Comparison of ENCODE assay signal across 31 cellular contexts in genomic region chr11:6755953-6756347, GRCh38. TPM values are rescaled to one million over a fixed set of nuclear protein-coding genes. Genes with fewer than 3 reads are reported as not detected.
"Had no signal": no experiment of that assay in that cellular context is flagged by ENCODE, and none has a peak within 500 bp of the region (broad histone marks: within the 10 kb centered on the region; RNA-seq: fewer than 3 reads in every experiment).

No MANE protein-coding gene starts in this region.

- H3K36me3 Mint-ChIP-seq: activated CD8-positive, alpha-beta memory T cell treated with anti-CD3 and anti-CD28 coated beads, Interleukin-2, amount 10 ng/mL, durations not matched to agents 7 days and 5 days; activated naive CD8-positive, alpha-beta T cell treated with anti-CD3 and anti-CD28 coated beads for 36 hours; T-cell; WTC11 had no signal

- H3K4me3 Mint-ChIP-seq: activated CD4-positive, alpha-beta memory T cell treated with anti-CD3 and anti-CD28 coated beads, Interleukin-2, amount 10 ng/mL, durations not matched to agents 7 days and 5 days; activated CD4-positive, alpha-beta T cell treated with anti-CD3 and anti-CD28 coated beads for 36 hours; activated CD4-positive, alpha-beta T cell treated with anti-CD3 and anti-CD28 coated beads, Interleukin-2, amount 10 ng/mL, durations not matched to agents 7 days and 5 days; activated CD8-positive, alpha-beta memory T cell treated with anti-CD3 and anti-CD28 coated beads, Interleukin-2, amount 10 ng/mL, durations not matched to agents 7 days and 5 days; activated CD8-positive, alpha-beta T cell treated with anti-CD3 and anti-CD28 coated beads, Interleukin-2, amount 10 ng/mL, durations not matched to agents 7 days and 5 days; activated naive CD8-positive, alpha-beta T cell treated with anti-CD3 and anti-CD28 coated beads for 36 hours; activated T-cell treated with anti-CD3 and anti-CD28 coated beads, Interleukin-2, amount 50 U/mL, for 24 hours; T-cell; T-helper 17 cell; WTC11 had no signal

- H3K27me3 ChIP-seq: adrenal gland, body of pancreas, brain microvascular endothelial cell, breast epithelium had no signal

- H3K9me3 ChIP-seq: adrenal gland, body of pancreas, breast epithelium had no signal

- H3K9me3 Mint-ChIP-seq: activated CD4-positive, alpha-beta memory T cell treated with anti-CD3 and anti-CD28 coated beads, Interleukin-2, amount 10 ng/mL, durations not matched to agents 7 days and 5 days; activated CD4-positive, alpha-beta T cell treated with anti-CD3 and anti-CD28 coated beads, Interleukin-2, amount 10 ng/mL, durations not matched to agents 7 days and 5 days; activated T-cell treated with anti-CD3 and anti-CD28 coated beads, Interleukin-2, amount 50 U/mL, for 24 hours; activated T-helper 2 cell treated with anti-CD3 and anti-CD28 coated beads, Interferon-gamma antibody, Interleukin-2, Interleukin-4, amounts not matched to agents 10 μg/mL and 5 μg/mL and 100 μg/mL, durations not matched to agents 14 hours and 24 hours and 36 hours; T-cell; WTC11 had no signal

- H3K4me1 ChIP-seq: adrenal gland, breast epithelium had no signal

- H3K27me3 Mint-ChIP-seq: activated CD4-positive, alpha-beta T cell treated with anti-CD3 and anti-CD28 coated beads for 36 hours; activated naive CD8-positive, alpha-beta T cell treated with anti-CD3 and anti-CD28 coated beads for 36 hours had no signal

- H3K36me3 ChIP-seq: adrenal gland, brain microvascular endothelial cell, breast epithelium, WERI-Rb-1 had no signal

- H3K4me1 Mint-ChIP-seq: activated CD4-positive, alpha-beta memory T cell treated with anti-CD3 and anti-CD28 coated beads, Interleukin-2, amount 10 ng/mL, durations not matched to agents 7 days and 5 days; WTC11 had no signal

- H3K27ac ChIP-seq: adrenal gland, body of pancreas, brain microvascular endothelial cell, breast epithelium, WERI-Rb-1 had no signal

- DNase-seq: activated CD4-positive, alpha-beta T cell treated with anti-CD3 and anti-CD28 coated beads for 1 hour; activated CD4-positive, CD25-positive, alpha-beta regulatory T cell; activated CD8-positive, alpha-beta memory T cell treated with anti-CD3 and anti-CD28 coated beads for 24 hours; activated CD8-positive, alpha-beta memory T cell treated with anti-CD3 and anti-CD28 coated beads, Interleukin-2, amount 50 U/mL, for 48 hours; activated effector memory CD4-positive, alpha-beta T cell treated with Interleukin-2 at 50 U/mL for 16 hours; activated gamma-delta T cell; activated naive CD8-positive, alpha-beta T cell treated with anti-CD3 and anti-CD28 coated beads for 36 hours; activated T-cell treated with anti-CD3 and anti-CD28 coated beads, Interleukin-2, amount 50 U/mL, for 24 hours; amniotic stem cell; aorta; T1000 had no signal

- H3K27ac Mint-ChIP-seq: activated CD4-positive, alpha-beta memory T cell treated with anti-CD3 and anti-CD28 coated beads, Interleukin-2, amount 10 ng/mL, durations not matched to agents 7 days and 5 days; activated CD4-positive, alpha-beta T cell treated with anti-CD3 and anti-CD28 coated beads for 36 hours; activated CD4-positive, alpha-beta T cell treated with anti-CD3 and anti-CD28 coated beads, Interleukin-2, amount 10 ng/mL, durations not matched to agents 7 days and 5 days; activated CD8-positive, alpha-beta memory T cell treated with anti-CD3 and anti-CD28 coated beads, Interleukin-2, amount 10 ng/mL, durations not matched to agents 7 days and 5 days; activated CD8-positive, alpha-beta T cell treated with anti-CD3 and anti-CD28 coated beads, Interleukin-2, amount 10 ng/mL, durations not matched to agents 7 days and 5 days; activated naive CD4-positive, alpha-beta T cell treated with anti-CD3 and anti-CD28 coated beads, Interleukin-2, amount 50 U/mL, for 72 hours; activated naive CD8-positive, alpha-beta T cell treated with anti-CD3 and anti-CD28 coated beads for 36 hours; activated T-cell treated with anti-CD3 and anti-CD28 coated beads, Interleukin-2, amount 50 U/mL, for 24 hours; activated T-helper 2 cell treated with anti-CD3 and anti-CD28 coated beads, Interferon-gamma antibody, Interleukin-2, Interleukin-4, amounts not matched to agents 10 μg/mL and 5 μg/mL and 100 μg/mL, durations not matched to agents 14 hours and 24 hours and 36 hours; T-cell; T-helper 17 cell; WTC11 had no signal

- H3K4me3 ChIP-seq: adrenal gland, body of pancreas, breast epithelium had no signal

RNA-seq across cellular contexts. Expression of gene OR2AG2, which starts 15.8 kb away (rescaled TPM):
- total RNA-seq: activated CD4-positive, alpha-beta memory T cell treated with anti-CD3 and anti-CD28 coated beads, Interleukin-2, amount 10 ng/mL, durations not matched to agents 7 days and 5 days; activated CD4-positive, alpha-beta T cell treated with anti-CD3 and anti-CD28 coated beads, Interleukin-2, amount 10 ng/mL, durations not matched to agents 7 days and 5 days; activated CD8-positive, alpha-beta memory T cell treated with anti-CD3 and anti-CD28 coated beads, Interleukin-2, amount 10 ng/mL, durations not matched to agents 7 days and 5 days; activated naive CD4-positive, alpha-beta T cell treated with anti-CD3 and anti-CD28 coated beads, Interleukin-2, amount 50 U/mL, for 72 hours; cardiac septum; T-cell; T-helper 1 cell treated with Interleukin-12 subunit alpha and Interleukin-12 subunit beta and Interleukin-4 antibody, amounts not matched to agents 30 ng/mL and 1 ng/mL, for 36 hours; T-helper 17 cell had no signal
- polyA plus RNA-seq: aorta had no signal

RNA-seq across cellular contexts. Expression of gene OR2AG1, which starts 26.9 kb away (rescaled TPM):
- total RNA-seq: activated CD4-positive, alpha-beta memory T cell treated with anti-CD3 and anti-CD28 coated beads, Interleukin-2, amount 10 ng/mL, durations not matched to agents 7 days and 5 days; activated CD4-positive, alpha-beta T cell treated with anti-CD3 and anti-CD28 coated beads for 36 hours; activated CD4-positive, alpha-beta T cell treated with anti-CD3 and anti-CD28 coated beads, Interleukin-2, amount 10 ng/mL, durations not matched to agents 7 days and 5 days; activated CD8-positive, alpha-beta memory T cell treated with anti-CD3 and anti-CD28 coated beads, Interleukin-2, amount 10 ng/mL, durations not matched to agents 7 days and 5 days; activated CD8-positive, alpha-beta T cell treated with anti-CD3 and anti-CD28 coated beads, Interleukin-2, amount 10 ng/mL, durations not matched to agents 7 days and 5 days; activated naive CD4-positive, alpha-beta T cell treated with anti-CD3 and anti-CD28 coated beads, Interleukin-2, amount 50 U/mL, for 72 hours; activated naive CD8-positive, alpha-beta T cell treated with anti-CD3 and anti-CD28 coated beads for 36 hours; activated T-helper 2 cell treated with anti-CD3 and anti-CD28 coated beads, Interferon-gamma antibody, Interleukin-2, Interleukin-4, amounts not matched to agents 10 μg/mL and 5 μg/mL and 100 μg/mL, durations not matched to agents 14 hours and 24 hours and 36 hours; adrenal gland; aorta; astrocyte; body of pancreas; breast epithelium; cardiac septum; cerebellum; T-cell; T-helper 1 cell treated with Interleukin-12 subunit alpha and Interleukin-12 subunit beta and Interleukin-4 antibody, amounts not matched to agents 30 ng/mL and 1 ng/mL, for 36 hours; T-helper 17 cell; T-helper 2 cell treated with Interferon-gamma antibody and Interleukin-4, amounts not matched to agents 100 ng/mL and 5 ng/mL, for 36 hours; WTC11 had no signal
- polyA plus RNA-seq: adrenal gland, aorta had no signal

RNA-seq across cellular contexts. Expression of gene OR6A2, which starts 43.5 kb away (rescaled TPM):
- total RNA-seq: activated CD4-positive, alpha-beta memory T cell treated with anti-CD3 and anti-CD28 coated beads, Interleukin-2, amount 10 ng/mL, durations not matched to agents 7 days and 5 days; activated CD4-positive, alpha-beta T cell treated with anti-CD3 and anti-CD28 coated beads, Interleukin-2, amount 10 ng/mL, durations not matched to agents 7 days and 5 days; activated CD8-positive, alpha-beta memory T cell treated with anti-CD3 and anti-CD28 coated beads, Interleukin-2, amount 10 ng/mL, durations not matched to agents 7 days and 5 days; cardiac septum; T-helper 17 cell had no signal
- polyA plus RNA-seq: adrenal gland, aorta had no signal
